22 cellular contexts compared by ENCODE assay signal in genomic region chr6:47740714-47741113, GRCh38. TPM values are rescaled to one million over a fixed set of nuclear protein-coding genes. Genes with fewer than 3 reads are reported as not detected.
DNase-seq lines count a peak whose midpoint lies in the region; ATAC-seq, FAIRE-seq and TF ChIP-seq lines count a peak whose summit lies in the region.
"Had no signal": no experiment of that assay in that cellular context is flagged by ENCODE, and none has a peak within 500 bp of the region (broad histone marks: within the 10 kb centered on the region; RNA-seq: fewer than 3 reads in every experiment).

No MANE protein-coding gene starts in this region.

- intact Hi-C loops in PC-3 (cut with micrococcal nuclease) = loop anchor here (1.0 kb wide), 1 partner anchor 41 kb away; no protein-coding TSS in a partner anchor

- H3K9ac ChIP-seq in PC-3 (ENCODE audit: low read length) = peak overlapping the region; percentile 72
- no peak overlapping the region for H3K9ac ChIP-seq in keratinocyte (ENCODE audit: control insufficient read depth, extremely low read depth, insufficient read depth, low read length)
- H3K9ac ChIP-seq: BLaER1 treated with 17β-estradiol and CSF1 and Interleukin-3, amounts not matched to agents 10 nM and 100 nM had no signal

- H3F3A ChIP-seq in PC-3 (ENCODE audit: low read length, unreplicated experiment) = peaks cover 5% of the 10 kb centered on the region

- POLR2A ChIA-PET in PC-3 (lab: Charles Lee; ENCODE audit: unreplicated experiment) = no interaction called here

- H3K4me3 ChIP-seq in PC-3 (ENCODE audit: low read length) (no peak overlapping the region), keratinocyte (ENCODE audit: control insufficient read depth in 2 of 3, extremely low read depth in 1 of 3, insufficient read depth in 2 of 3, low read depth in 1 of 3, low read length in 3 of 3) (no peak overlapping the region)
- H3K4me3 ChIP-seq: A549; BLaER1 treated with 17β-estradiol and CSF1 and Interleukin-3, amounts not matched to agents 10 nM and 100 nM had no signal

- no TSS peak for BruUV-seq in PC-3 (replicated peaks; lab: Mats Ljungman, UMichigan)

- FAIRE-seq in GM12892 (lab: Jason Lieb, UNC) (peak; percentile 63), keratinocyte (lab: Jason Lieb, UNC) (peak; percentile 52)
- FAIRE-seq: A549, D721Med, G401.6, GM18507 had no signal

- CTCF ChIA-PET in PC-3 (lab: Charles Lee) = no interaction called here

- H3K4me2 ChIP-seq in PC-3 (ENCODE audit: low read length) (peak overlapping the region; percentile 65; the same call in 1 of the 2 replicates), keratinocyte (ENCODE audit: control insufficient read depth, extremely low read depth, insufficient read depth, low read depth, low read length) (no peak overlapping the region)
- H3K4me2 ChIP-seq: BLaER1 treated with 17β-estradiol and CSF1 and Interleukin-3, amounts not matched to agents 10 nM and 100 nM had no signal

- H3K27me3 ChIP-seq in PC-3 (ENCODE audit: low read length) (no peaks in the 10 kb centered on the region), keratinocyte (ENCODE audit: control insufficient read depth, extremely low read depth, insufficient read depth, low read length) (no peaks in the 10 kb centered on the region)
- H3K27me3 ChIP-seq: BE2C; BLaER1 treated with 17β-estradiol and CSF1 and Interleukin-3, amounts not matched to agents 10 nM and 100 nM had no signal

- TF ChIP-seq CTCF in PC-3 (conservative IDR thresholded peaks at IDR 0.05; ENCODE audit: low read depth, low read length) (no peak), keratinocyte (optimal IDR thresholded peaks at IDR 0.05 in 1 of 3, IDR thresholded peaks at IDR 0.05 in 1 of 3, conservative IDR thresholded peaks at IDR 0.05 in 1 of 3; ENCODE audit: extremely low read depth in 1 of 3, insufficient read depth in 2 of 3, low read length in 3 of 3) (no peak)

- H3K36me3 ChIP-seq in PC-3 (ENCODE audit: low read depth, low read length) (no peaks in the 10 kb centered on the region), keratinocyte (ENCODE audit: control insufficient read depth in 2 of 2, extremely low read depth in 1 of 2, insufficient read depth in 2 of 2, low read length in 2 of 2) (no peaks in the 10 kb centered on the region)
- H3K36me3 ChIP-seq: BE2C; BLaER1 treated with 17β-estradiol and CSF1 and Interleukin-3, amounts not matched to agents 10 nM and 100 nM had no signal

- H3K9me1 ChIP-seq in keratinocyte (ENCODE audit: control insufficient read depth, extremely low read depth, insufficient read depth, low read length) = no peaks in the 10 kb centered on the region

- H3K9me3 ChIP-seq in PC-3 (ENCODE audit: low read length) (no peaks in the 10 kb centered on the region), keratinocyte (ENCODE audit: control insufficient read depth, low read depth, low read length) (no peaks in the 10 kb centered on the region)
- H3K9me3 ChIP-seq: A549; BE2C; BLaER1 treated with 17β-estradiol and CSF1 and Interleukin-3, amounts not matched to agents 10 nM and 100 nM had no signal

- peak overlapping the region; percentile 96 for H3K27ac ChIP-seq in PC-3 (ENCODE audit: low read length)
- H3K27ac ChIP-seq in keratinocyte (ENCODE audit: control insufficient read depth, insufficient read depth, low read length) = no peak overlapping the region
- H3K27ac ChIP-seq: A549; BLaER1 treated with 17β-estradiol and CSF1 and Interleukin-3, amounts not matched to agents 10 nM and 100 nM had no signal

- H3K4me1 ChIP-seq in PC-3 (ENCODE audit: insufficient read depth, low read length) = peaks cover 56% of the 10 kb centered on the region
- H3K4me1 ChIP-seq in keratinocyte (ENCODE audit: control insufficient read depth, extremely low read depth, insufficient read depth, low read length) = peaks cover 20% of the 10 kb centered on the region
- H3K4me1 ChIP-seq: BE2C; BLaER1 treated with 17β-estradiol and CSF1 and Interleukin-3, amounts not matched to agents 10 nM and 100 nM had no signal

- DNase-seq in DMS53 (lab: John Stamatoyannopoulos, UW) (peak; percentile 64), GM12892 (ENCODE audit: insufficient read length) (no peak), PC-3 (peak; percentile 72), keratinocyte (ENCODE audit: low read depth, low spot score) (no peak), mesenteric fat pad (ENCODE audit: low spot score) (no peak)
- no peak for DNase-seq in activated CD4-positive, alpha-beta T cell treated with anti-CD3 and anti-CD28 coated beads, Interleukin-2, amount 50 U/mL, for 48 hours
- DNase-seq: 8988T; ACHN; AML-193; BE2C; CD4-positive, alpha-beta T cell; CD8-positive, alpha-beta memory T cell; DMS 273 treated with DMSO at 0.1 percent for 48 hours; DND-41; H9 had no signal

- H3K79me2 ChIP-seq in PC-3 (ENCODE audit: low read length) = no peaks in the 10 kb centered on the region
- no peaks in the 10 kb centered on the region for H3K79me2 ChIP-seq in keratinocyte (ENCODE audit: control insufficient read depth, insufficient read depth, low read length)

- ATAC-seq in PC-3 (peak; percentile 61), HG03342 (IDR thresholded peaks at IDR 0.05; ENCODE audit: unreplicated experiment) (no peak)
- ATAC-seq: A549 had no signal

- no peaks in the 10 kb centered on the region for H3K9me2 ChIP-seq in PC-3 (replicated peaks; ENCODE audit: low read length)

- no peak for TF ChIP-seq POLR2A in GM12892 (IDR thresholded peaks at IDR 0.05; ENCODE audit: low read depth, low read length)

- dilution Hi-C loops in keratinocyte (cut with MboI; ENCODE audit: extremely low pct_ligation_motif_present, low sequenced_read_pairs) = no loop called here

- H2AFZ ChIP-seq in PC-3 (ENCODE audit: low read length) (no peak overlapping the region), keratinocyte (ENCODE audit: control insufficient read depth, low read length) (no peak overlapping the region)

- H4K20me1 ChIP-seq in PC-3 (ENCODE audit: low read length) (no peaks in the 10 kb centered on the region), keratinocyte (ENCODE audit: control insufficient read depth, extremely low read depth, insufficient read depth, low read length) (no peaks in the 10 kb centered on the region)
- H4K20me1 ChIP-seq: BLaER1 treated with 17β-estradiol and CSF1 and Interleukin-3, amounts not matched to agents 10 nM and 100 nM had no signal

RNA-seq across cellular contexts. Expression of gene OPN5, which starts 41.1 kb away (rescaled TPM):
- not detected for polyA plus RNA-seq in GM12892 (2012; ENCODE audit: missing spikeins)
- not detected in 2 replicates for total RNA-seq in PC-3 (2014; rRNA removed)
- 0.04 TPM in 1 of 3 replicates, not detected in the others for polyA plus RNA-seq in keratinocyte
- polyA plus RNA-seq in keratinocyte (2011; ENCODE audit: low read depth) = not detected
- not detected in 2 replicates for polyA plus RNA-seq in keratinocyte (2011; cell fraction: cytosol; rRNA removed)
- not detected in 2 replicates for polyA plus RNA-seq in keratinocyte (2011; cell fraction: nucleus; rRNA removed)
- not detected in 2 replicates for polyA plus RNA-seq in keratinocyte (2012; ENCODE audit: low replicate concordance)
- polyA minus RNA-seq in keratinocyte = 0.76 TPM in 1 of 3 replicates, not detected in the others
- polyA minus RNA-seq in keratinocyte (2011; cell fraction: cytosol; rRNA and poly(A)+ RNA removed) = not detected
- not detected in 2 replicates for polyA minus RNA-seq in keratinocyte (2011; cell fraction: nucleus; rRNA and poly(A)+ RNA removed)
- not detected for total RNA-seq in mesenteric fat pad
- total RNA-seq: CD4-positive, alpha-beta T cell; CD8-positive, alpha-beta memory T cell; H9 had no signal
- polyA plus RNA-seq: A549; CD14-positive monocyte; CD8-positive, alpha-beta memory T cell had no signal

RNA-seq across cellular contexts. Expression of gene ADGRF4, which starts 42.3 kb away (rescaled TPM):
- polyA plus RNA-seq in GM12892 (2012; ENCODE audit: missing spikeins) = 0.13 TPM
- 3.4 and 4.2 TPM in 2 replicates for total RNA-seq in PC-3 (2014; rRNA removed)
- 21.4 to 41.8 TPM (median 30.2 TPM) in 3 replicates for polyA plus RNA-seq in keratinocyte
- 9.2 TPM for polyA plus RNA-seq in keratinocyte (2011; ENCODE audit: low read depth)
- polyA plus RNA-seq in keratinocyte (2011; cell fraction: cytosol; rRNA removed) = 14.8 and 29.6 TPM in 2 replicates
- 54.8 and 63.6 TPM in 2 replicates for polyA plus RNA-seq in keratinocyte (2011; cell fraction: nucleus; rRNA removed)
- 12.9 and 28.3 TPM in 2 replicates for polyA plus RNA-seq in keratinocyte (2012; ENCODE audit: low replicate concordance)
- polyA minus RNA-seq in keratinocyte = 7.8 to 41.8 TPM (median 36.4 TPM) in 3 replicates
- polyA minus RNA-seq in keratinocyte (2011; cell fraction: cytosol; rRNA and poly(A)+ RNA removed) = 12.9 TPM
- polyA minus RNA-seq in keratinocyte (2011; cell fraction: nucleus; rRNA and poly(A)+ RNA removed) = 33.9 and 55.4 TPM in 2 replicates
- not detected for total RNA-seq in mesenteric fat pad
- total RNA-seq: CD4-positive, alpha-beta T cell; CD8-positive, alpha-beta memory T cell; H9 had no signal
- polyA plus RNA-seq: CD14-positive monocyte; CD8-positive, alpha-beta memory T cell had no signal

Comparison
In these comparisons a context has a peak if more than half of its experiments do, and no peak if none do; other contexts are left out.
1. DNase-seq: peak in DMS53 (single experiment) and PC-3 (single experiment); none in GM12892 (single experiment), keratinocyte (single experiment), activated CD4-positive, alpha-beta T cell treated with anti-CD3 and anti-CD28 coated beads, Interleukin-2, amount 50 U/mL, for 48 hours (0 of 2) and mesenteric fat pad (single experiment).